Comparison of ENCODE assay signal across 10 cellular contexts in the genomic region with DNA sequence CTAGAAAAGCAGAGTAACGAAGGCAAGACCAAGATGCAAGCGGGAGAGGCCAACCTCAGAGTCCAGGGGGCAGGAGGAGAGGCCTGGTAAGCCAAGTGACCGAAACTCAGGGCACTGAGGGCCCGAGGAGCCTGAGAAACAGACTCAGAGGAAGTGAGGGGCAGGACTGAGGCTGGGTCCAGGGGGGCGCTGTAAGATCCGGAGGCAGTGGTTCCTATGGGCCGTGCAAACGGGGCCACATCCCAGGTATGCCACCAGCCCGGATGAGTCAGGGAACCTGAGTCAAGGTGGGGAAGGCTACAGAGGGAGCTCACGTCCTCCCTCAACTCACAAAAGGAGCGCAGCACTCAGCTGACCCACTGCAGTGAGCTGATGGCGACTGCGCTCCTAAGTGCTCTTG. TPM values are rescaled to one million over a fixed set of nuclear protein-coding genes. Genes with fewer than 3 reads are reported as not detected.
DNase-seq lines count a peak whose midpoint lies in the region; ATAC-seq and TF ChIP-seq lines count a peak whose summit lies in the region.
"Had no signal": no experiment of that assay in that cellular context is flagged by ENCODE, and none has a peak within 500 bp of the region (broad histone marks: within the 10 kb centered on the region; RNA-seq: fewer than 3 reads in every experiment).

No MANE protein-coding gene starts in this region.

- no peaks in the 10 kb centered on the region for H3K36me3 Mint-ChIP-seq in activated naive CD4-positive, alpha-beta T cell treated with anti-CD3 and anti-CD28 coated beads, Interleukin-2, amount 50 U/mL, for 72 hours
- H3K36me3 Mint-ChIP-seq in activated naive CD4-positive, alpha-beta T cell treated with anti-CD3 and anti-CD28 coated beads for 36 hours (ENCODE audit: low read depth): peaks cover 7% of the 10 kb centered on the region
- peaks cover 14% of the 10 kb centered on the region for H3K36me3 Mint-ChIP-seq in effector memory CD8-positive, alpha-beta T cell (ENCODE audit: insufficient read depth)
- H3K36me3 Mint-ChIP-seq in naive thymus-derived CD8-positive, alpha-beta T cell: peaks cover 0 to 33% (median 0%) of the 10 kb centered on the region in 3 donors

- H3K4me3 ChIP-seq in upper lobe of right lung: peak overlapping the region; percentile 11
- H3K4me3 ChIP-seq in effector memory CD4-positive, alpha-beta T cell (ENCODE audit: insufficient read depth, low read depth, low read length, poor library complexity, severe bottlenecking): no peak overlapping the region

- no peaks in the 10 kb centered on the region for H3K27me3 ChIP-seq in upper lobe of right lung
- no peaks in the 10 kb centered on the region for H3K27me3 ChIP-seq in effector memory CD4-positive, alpha-beta T cell (replicated peaks; ENCODE audit: control insufficient read depth, insufficient read depth, low read length, poor library complexity, severe bottlenecking)

- no peaks in the 10 kb centered on the region for H3K27me3 Mint-ChIP-seq in activated naive CD4-positive, alpha-beta T cell treated with anti-CD3 and anti-CD28 coated beads for 36 hours (ENCODE audit: low read depth)
- H3K27me3 Mint-ChIP-seq in effector memory CD8-positive, alpha-beta T cell: no peaks in the 10 kb centered on the region
- no peaks in the 10 kb centered on the region for H3K27me3 Mint-ChIP-seq in naive thymus-derived CD8-positive, alpha-beta T cell

- H3K9me3 ChIP-seq in upper lobe of right lung: no peaks in the 10 kb centered on the region
- H3K9me3 ChIP-seq in effector memory CD4-positive, alpha-beta T cell (ENCODE audit: control insufficient read depth, low read length): no peaks in the 10 kb centered on the region

- intact Hi-C loops in activated naive CD4-positive, alpha-beta T cell treated with anti-CD3 and anti-CD28 coated beads for 36 hours (cut with micrococcal nuclease): no loop called here
- intact Hi-C loops in upper lobe of right lung (cut with DNase I): no loop called here

- CTCF ChIA-PET in activated naive CD4-positive, alpha-beta T cell treated with anti-CD3 and anti-CD28 coated beads for 36 hours (lab: Charles Lee): no interaction called here

- no peak overlapping the region for H3K4me3 Mint-ChIP-seq in activated naive CD4-positive, alpha-beta T cell treated with anti-CD3 and anti-CD28 coated beads for 36 hours
- H3K4me3 Mint-ChIP-seq in effector memory CD8-positive, alpha-beta T cell: peak overlapping the region; percentile 23 to 45
- peak overlapping the region in 8 of 10 donors; percentile 22 to 71 (median 66) for H3K4me3 Mint-ChIP-seq in naive thymus-derived CD8-positive, alpha-beta T cell

- peaks cover 15% of the 10 kb centered on the region for H3K36me3 ChIP-seq in upper lobe of right lung
- no peaks in the 10 kb centered on the region for H3K36me3 ChIP-seq in effector memory CD4-positive, alpha-beta T cell (ENCODE audit: control insufficient read depth, insufficient read depth, low read length)

- no peak for ATAC-seq in activated naive CD4-positive, alpha-beta T cell treated with anti-CD3 and anti-CD28 coated beads, Interleukin-2, amount 50 U/mL, for 72 hours
- no peak for ATAC-seq in effector memory CD8-positive, alpha-beta T cell (replicated peaks)
- ATAC-seq in naive thymus-derived CD8-positive, alpha-beta T cell: no peak
- no peak for ATAC-seq in upper lobe of right lung
- no peak for ATAC-seq in HG02678 (IDR thresholded peaks at IDR 0.05; ENCODE audit: unreplicated experiment)

- H3K27ac ChIP-seq in upper lobe of right lung: peak overlapping the region; percentile 71
- H3K27ac ChIP-seq in effector memory CD4-positive, alpha-beta T cell (ENCODE audit: insufficient read depth, low read length, poor library complexity, severe bottlenecking): no peak overlapping the region

- peak overlapping the region; percentile 59 to 95 for H3K27ac Mint-ChIP-seq in activated naive CD4-positive, alpha-beta T cell treated with anti-CD3 and anti-CD28 coated beads, Interleukin-2, amount 50 U/mL, for 72 hours
- no peak overlapping the region for H3K27ac Mint-ChIP-seq in activated naive CD4-positive, alpha-beta T cell treated with anti-CD3 and anti-CD28 coated beads for 36 hours
- H3K27ac Mint-ChIP-seq in effector memory CD8-positive, alpha-beta T cell: peak overlapping the region; percentile 64 to 70
- H3K27ac Mint-ChIP-seq in naive thymus-derived CD8-positive, alpha-beta T cell: peak overlapping the region in 7 of 10 donors; percentile 46 to 85 (median 78)

- POLR2A ChIA-PET in naive thymus-derived CD8-positive, alpha-beta T cell (lab: Charles Lee): no interaction called here

- DNase-seq in activated naive CD4-positive, alpha-beta T cell treated with anti-CD3 and anti-CD28 coated beads, Interleukin-2, amount 50 U/mL, for 72 hours (ENCODE audit: low spot score in 2 of 2): no peak
- no peak for DNase-seq in activated naive CD4-positive, alpha-beta T cell treated with anti-CD3 and anti-CD28 coated beads for 36 hours
- DNase-seq in effector memory CD8-positive, alpha-beta T cell: no peak
- no peak for DNase-seq in naive thymus-derived CD8-positive, alpha-beta T cell
- DNase-seq in upper lobe of right lung: no peak
- DNase-seq in effector memory CD4-positive, alpha-beta T cell: no peak
- no peak for DNase-seq in activated effector memory CD4-positive, alpha-beta T cell treated with anti-CD3 and anti-CD28 coated beads, Interleukin-2, amount 50 U/mL, for 16 hours
- DNase-seq: AML-193, NCI-H187 had no signal

- peaks cover 77% of the 10 kb centered on the region for H3K4me1 ChIP-seq in upper lobe of right lung
- peaks cover 7% of the 10 kb centered on the region for H3K4me1 ChIP-seq in effector memory CD4-positive, alpha-beta T cell (ENCODE audit: control insufficient read depth, insufficient read depth, low read length, poor library complexity, severe bottlenecking)

- peaks cover 54% of the 10 kb centered on the region for H3K4me1 Mint-ChIP-seq in activated naive CD4-positive, alpha-beta T cell treated with anti-CD3 and anti-CD28 coated beads for 36 hours (ENCODE audit: low read depth)
- peaks cover 50 to 63% of the 10 kb centered on the region in 2 donors for H3K4me1 Mint-ChIP-seq in effector memory CD8-positive, alpha-beta T cell (ENCODE audit: low read depth in 2 of 2)
- peaks cover 37 to 75% (median 71%) of the 10 kb centered on the region in 4 donors for H3K4me1 Mint-ChIP-seq in naive thymus-derived CD8-positive, alpha-beta T cell

- TF ChIP-seq CTCF in upper lobe of right lung (IDR thresholded peaks at IDR 0.05): no peak

- H3K9me3 Mint-ChIP-seq in activated naive CD4-positive, alpha-beta T cell treated with anti-CD3 and anti-CD28 coated beads, Interleukin-2, amount 50 U/mL, for 72 hours: no peaks in the 10 kb centered on the region
- H3K9me3 Mint-ChIP-seq in activated naive CD4-positive, alpha-beta T cell treated with anti-CD3 and anti-CD28 coated beads for 36 hours: no peaks in the 10 kb centered on the region
- no peaks in the 10 kb centered on the region for H3K9me3 Mint-ChIP-seq in effector memory CD8-positive, alpha-beta T cell
- no peaks in the 10 kb centered on the region for H3K9me3 Mint-ChIP-seq in naive thymus-derived CD8-positive, alpha-beta T cell

RNA-seq across cellular contexts. Expression of a gene that starts 8.3 kb away (rescaled TPM):
- total RNA-seq in activated naive CD4-positive, alpha-beta T cell treated with anti-CD3 and anti-CD28 coated beads, Interleukin-2, amount 50 U/mL, for 72 hours: 10 to 100 TPM; 24.2 to 24.9 TPM
- 10 to 100 TPM; 16.6 to 17.9 TPM for total RNA-seq in activated naive CD4-positive, alpha-beta T cell treated with anti-CD3 and anti-CD28 coated beads for 36 hours
- 10 to 100 TPM; 29.0 to 32.5 TPM for total RNA-seq in naive thymus-derived CD8-positive, alpha-beta T cell
- polyA plus RNA-seq in naive thymus-derived CD8-positive, alpha-beta T cell: 10 to 100 TPM; 28.8 to 45.3 (median 37.7) TPM
- 79.7 TPM for total RNA-seq in upper lobe of right lung

RNA-seq across cellular contexts. Expression of a gene that starts 24.5 kb away (rescaled TPM):
- total RNA-seq in activated naive CD4-positive, alpha-beta T cell treated with anti-CD3 and anti-CD28 coated beads, Interleukin-2, amount 50 U/mL, for 72 hours: 10 to 100 TPM in 1 of 2 donors, 1 to 10 TPM in 1; 5.5 to 15.0 TPM
- total RNA-seq in activated naive CD4-positive, alpha-beta T cell treated with anti-CD3 and anti-CD28 coated beads for 36 hours: 1 to 10 TPM; 9.7 to 9.8 TPM
- total RNA-seq in naive thymus-derived CD8-positive, alpha-beta T cell: 10 to 100 TPM; 13.0 to 15.1 TPM
- 10 to 100 TPM in 1 of 3 donors, 1 to 10 TPM in 2; 4.5 to 12.1 (median 7.8) TPM for polyA plus RNA-seq in naive thymus-derived CD8-positive, alpha-beta T cell
- 21.7 TPM for total RNA-seq in upper lobe of right lung
